ENCODE assay signal across 8 cellular contexts in genomic region chr19:14135985-14136508, GRCh38. TPM values are rescaled to one million over a fixed set of nuclear protein-coding genes. Genes with fewer than 3 reads are reported as not detected.
DNase-seq lines count a peak whose midpoint lies in the region; ATAC-seq, FAIRE-seq and TF ChIP-seq lines count a peak whose summit lies in the region.

No MANE protein-coding gene starts in this region.

- H4K20me1 ChIP-seq in astrocyte (ENCODE audit: insufficient read depth, low read length) = no peaks in the 10 kb centered on the region

- H2BK5ac ChIP-seq in mesendoderm (ENCODE audit: low read length) = peak overlapping the region; percentile 93

- TF ChIP-seq CTCF in right atrium auricular region (IDR thresholded peaks at IDR 0.05) = no peak
- TF ChIP-seq CTCF in astrocyte (IDR thresholded peaks at IDR 0.05; ENCODE audit: insufficient read depth, low read depth, low read length) = no peak

- peaks cover 18% of the 10 kb centered on the region for H3K79me2 ChIP-seq in astrocyte (ENCODE audit: insufficient read depth, low read length)
- H3K79me2 ChIP-seq in mesendoderm (ENCODE audit: control insufficient read depth, insufficient read depth, low read length) = peaks cover 9% of the 10 kb centered on the region

- no peak overlapping the region for H2BK120ac ChIP-seq in mesendoderm (ENCODE audit: low read depth, low read length)

- peak overlapping the region; percentile 98 for H2AFZ ChIP-seq in astrocyte (ENCODE audit: low read depth, low read length)

- no peak for FAIRE-seq in astrocyte (lab: Jason Lieb, UNC)

- H4K8ac ChIP-seq in mesendoderm (ENCODE audit: low read depth, low read length) = no peak overlapping the region

- H3K27ac Mint-ChIP-seq in astrocyte (ENCODE audit: unreplicated experiment) = no peak overlapping the region

- no CpG with 5 or more reads among the region's 38 CpGs for WGBS in mesendoderm (ENCODE audit: extremely low coverage, insufficient coverage, low lambda C conversion rate)
- WGBS in aorta, 2 donors = 0 to 1% methylated on average over 31 to 38 of the region's 38 CpGs

- H3K36me3 ChIP-seq in right atrium auricular region (no peaks in the 10 kb centered on the region), astrocyte (ENCODE audit: insufficient read depth, low read length) (no peaks in the 10 kb centered on the region), mesendoderm (ENCODE audit: control insufficient read depth, insufficient read depth, low read length) (no peaks in the 10 kb centered on the region), aorta (ENCODE audit: control insufficient read depth in 1 of 2, insufficient read depth in 2 of 2, low read length in 1 of 2) (no peaks in the 10 kb centered on the region)

- H3K23ac ChIP-seq in mesendoderm (ENCODE audit: low read length) = no peak overlapping the region

- peak overlapping the region; percentile 74 for H3K4me3 Mint-ChIP-seq in astrocyte (ENCODE audit: unreplicated experiment)

- peak overlapping the region; percentile 68 for H3K9ac ChIP-seq in astrocyte (ENCODE audit: low read length)
- H3K9ac ChIP-seq in mesendoderm (ENCODE audit: low read length) = peak overlapping the region; percentile 99

- peak overlapping the region in 1 of 2 donors; percentile 66 for H3K27ac ChIP-seq in right atrium auricular region
- no peak overlapping the region for H3K27ac ChIP-seq in astrocyte (ENCODE audit: low read depth, low read length)
- peak overlapping the region; percentile 28 for H3K27ac ChIP-seq in mesendoderm (ENCODE audit: low read depth, low read length)
- H3K27ac ChIP-seq in aorta (ENCODE audit: low read depth in 1 of 2, low read length in 2 of 2) = peak overlapping the region in 1 of 2 donors; percentile 7

- peak overlapping the region; percentile 39 to 66 for H3K4me3 ChIP-seq in right atrium auricular region
- peak overlapping the region; percentile 68 for H3K4me3 ChIP-seq in astrocyte (ENCODE audit: insufficient read depth, low read depth, low read length)
- peak overlapping the region; percentile 85 for H3K4me3 ChIP-seq in mesendoderm (ENCODE audit: low read length)
- H3K4me3 ChIP-seq in aorta (ENCODE audit: low read length in 2 of 2) = no peak overlapping the region

- peak overlapping the region; percentile 87 for H3K4ac ChIP-seq in mesendoderm (ENCODE audit: low read depth, low read length)

- no peak overlapping the region for H2BK15ac ChIP-seq in mesendoderm (replicated peaks; ENCODE audit: low read depth)

- H3K27me3 Mint-ChIP-seq in astrocyte (ENCODE audit: low read depth, unreplicated experiment) = no peaks in the 10 kb centered on the region

- no peak overlapping the region for H2AK5ac ChIP-seq in mesendoderm (ENCODE audit: low read length)

- H3K4me1 ChIP-seq in right atrium auricular region (peaks cover 0 to 29% of the 10 kb centered on the region in 2 donors), astrocyte (ENCODE audit: insufficient read depth, low read length) (peaks cover 8% of the 10 kb centered on the region), mesendoderm (ENCODE audit: control insufficient read depth, low read depth, low read length) (peaks cover 3% of the 10 kb centered on the region), aorta (ENCODE audit: control insufficient read depth in 1 of 2, insufficient read depth in 2 of 2, low read length in 2 of 2) (no peaks in the 10 kb centered on the region)

- peak overlapping the region; percentile 100 for H3K56ac ChIP-seq in mesendoderm (ENCODE audit: low read length)

- no peaks in the 10 kb centered on the region for H3K36me3 Mint-ChIP-seq in astrocyte (ENCODE audit: low read depth, unreplicated experiment)

- peaks cover 8% of the 10 kb centered on the region for H3K4me1 Mint-ChIP-seq in astrocyte (ENCODE audit: low read depth, unreplicated experiment)

- H3K9me3 ChIP-seq in right atrium auricular region (no peaks in the 10 kb centered on the region), astrocyte (ENCODE audit: insufficient read depth, low read depth, low read length) (no peaks in the 10 kb centered on the region), aorta (ENCODE audit: control insufficient read depth, low read length) (no peaks in the 10 kb centered on the region)

- intact Hi-C loops in Right ventricle myocardium inferior (cut with DNase I) (loop anchor here (2.0 kb wide), 1 partner anchor 55 kb away; no protein-coding TSS in a partner anchor), aorta (cut with DNase I) (loop anchor here (2.0 to 5.0 kb wide), 4 partner anchors 45 to 129 kb away; partner anchors contain the start of genes RFX1 (in 1 of the 2) and SAMD1 (in 1 of the 2))

- DNase-seq in right atrium auricular region (ENCODE audit: low spot score) (no peak), Right ventricle myocardium inferior (ENCODE audit: missing footprints) (no peak), astrocyte (ENCODE audit: low read depth) (no peak), mesendoderm (no peak), aorta (no peak)
- no peak for DNase-seq in stimulated activated CD4-positive, alpha-beta T cell treated with anti-CD3 and anti-CD28 coated beads, Interleukin-2, amount 100 ng/mL, for 24 hours

- H3K4me2 ChIP-seq in astrocyte (ENCODE audit: low read length) (peak overlapping the region; percentile 90), mesendoderm (ENCODE audit: low read length) (peak overlapping the region; percentile 89)

- H3K9me3 Mint-ChIP-seq in astrocyte (ENCODE audit: unreplicated experiment) = no peaks in the 10 kb centered on the region

- peak overlapping the region; percentile 1 for H3K18ac ChIP-seq in mesendoderm (ENCODE audit: low read length)

- no peak overlapping the region for H4K5ac ChIP-seq in mesendoderm (ENCODE audit: low read length)

- peaks cover 9% of the 10 kb centered on the region for H3K79me1 ChIP-seq in mesendoderm (ENCODE audit: low read length)

- H3K27me3 ChIP-seq in right atrium auricular region (no peaks in the 10 kb centered on the region), astrocyte (ENCODE audit: insufficient read depth, low read length) (no peaks in the 10 kb centered on the region), mesendoderm (ENCODE audit: insufficient read depth, low read length, poor library complexity) (no peaks in the 10 kb centered on the region), aorta (ENCODE audit: control insufficient read depth in 1 of 2, insufficient read depth in 2 of 2, low read length in 1 of 2) (no peaks in the 10 kb centered on the region)

- ATAC-seq in Right ventricle myocardium inferior (no peak), aorta (ENCODE audit: low FRiP score) (peak; percentile 5), HG03521 (IDR thresholded peaks at IDR 0.05; ENCODE audit: unreplicated experiment) (no peak), GM21786 (IDR thresholded peaks at IDR 0.05; ENCODE audit: unreplicated experiment) (no peak)

RNA-seq across cellular contexts. Expression of gene ASF1B, which starts 0.3 kb away (rescaled TPM):
- 1 to 10 TPM in 1 of 2 donors, under 1 TPM in 1; 0.43 to 1.4 TPM for total RNA-seq in right atrium auricular region
- 2.0 TPM for total RNA-seq in Right ventricle myocardium inferior
- total RNA-seq in astrocyte = 1.1 and 1.9 TPM in 2 replicates
- polyA plus RNA-seq in mesendoderm (2013, experiment 1 of 2) = 18.8 TPM
- 18.1 TPM for polyA plus RNA-seq in mesendoderm (2013, experiment 2 of 2)
- total RNA-seq in aorta = 1 to 10 TPM; 1.4 to 2.0 TPM
- 1 to 10 TPM in 1 of 2 donors, under 1 TPM in 1; 0.49 to 1.3 TPM for polyA plus RNA-seq in aorta

RNA-seq across cellular contexts. Expression of gene PRKACA, which starts 18.5 kb away (rescaled TPM):
- total RNA-seq in right atrium auricular region (100 to 1,000 TPM; 144 to 185 TPM), Right ventricle myocardium inferior (494 TPM), astrocyte (80.5 and 82.6 TPM in 2 replicates), aorta (100 to 1,000 TPM; 123 to 125 TPM)
- 38.0 TPM for polyA plus RNA-seq in mesendoderm (2013, experiment 1 of 2)
- polyA plus RNA-seq in mesendoderm (2013, experiment 2 of 2) = 37.6 TPM
- 10 to 100 TPM; 53.7 to 56.3 TPM for polyA plus RNA-seq in aorta

RNA-seq across cellular contexts. Expression of gene SAMD1, which starts 45.5 kb away (rescaled TPM):
- total RNA-seq in right atrium auricular region (10 to 100 TPM; 20.2 to 38.2 TPM), Right ventricle myocardium inferior (60.2 TPM), astrocyte (36.8 and 41.7 TPM in 2 replicates), aorta (10 to 100 TPM; 28.1 to 32.9 TPM)
- polyA plus RNA-seq in mesendoderm (2013, experiment 1 of 2) = 50.8 TPM
- 57.8 TPM for polyA plus RNA-seq in mesendoderm (2013, experiment 2 of 2)
- polyA plus RNA-seq in aorta = 10 to 100 TPM; 27.4 to 28.4 TPM

RNA-seq across cellular contexts. Expression of gene C19orf67, which starts 50.5 kb away (rescaled TPM):
- total RNA-seq in right atrium auricular region (not detected), Right ventricle myocardium inferior (not detected), astrocyte (not detected in 2 replicates), aorta (not detected)
- not detected for polyA plus RNA-seq in mesendoderm (2013, experiment 1 of 2)
- 0.10 TPM for polyA plus RNA-seq in mesendoderm (2013, experiment 2 of 2)
- polyA plus RNA-seq in aorta = not detected

Comparison
In these comparisons a context has a peak if more than half of its experiments do, and no peak if none do; other contexts are left out.
1. H3K4me3 ChIP-seq: peak in right atrium auricular region (2 of 2), astrocyte (single experiment) and mesendoderm (single experiment); none in aorta (0 of 2).